In the genomic region with DNA sequence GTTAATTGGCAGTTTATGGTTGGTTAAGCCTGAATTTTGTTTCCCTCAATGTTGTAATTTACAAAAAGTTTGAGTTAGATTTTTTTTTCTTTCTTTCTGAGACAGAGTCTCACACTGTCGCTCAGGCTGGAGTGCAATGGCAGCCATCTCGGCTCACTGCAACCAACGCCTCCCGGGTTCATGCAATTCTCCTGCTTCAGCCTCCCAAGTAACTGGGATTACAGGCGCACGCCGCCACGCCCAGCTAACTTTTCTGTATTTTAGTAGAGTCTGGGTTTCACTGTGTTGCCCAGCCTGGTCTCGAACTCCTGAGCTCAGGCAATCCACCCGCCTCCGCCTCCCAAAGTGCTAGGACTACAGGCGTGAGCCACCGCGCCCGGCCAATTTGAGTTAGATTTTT, we compare ENCODE assay signal across 8 cellular contexts. TPM values are rescaled to one million over a fixed set of nuclear protein-coding genes. Genes with fewer than 3 reads are reported as not detected.
DNase-seq lines count a peak whose midpoint lies in the region; ATAC-seq and TF ChIP-seq lines count a peak whose summit lies in the region.

No MANE protein-coding gene starts in this region.

- H3K36me3 Mint-ChIP-seq in T-helper 2 cell treated with Interferon-gamma antibody and Interleukin-4, amounts not matched to agents 5 μg/mL and 100 μg/mL, for 36 hours (ENCODE audit: low read depth), result peaks cover 41% of the 10 kb centered on the region
- H3K36me3 Mint-ChIP-seq in glutamatergic neuron (ENCODE audit: unreplicated experiment), result no peaks in the 10 kb centered on the region
- peaks cover 5% of the 10 kb centered on the region for H3K36me3 Mint-ChIP-seq in stimulated activated effector memory CD8-positive, alpha-beta T cell treated with anti-CD3 and anti-CD28 coated beads, Interleukin-12 subunit alpha, Interleukin-12 subunit beta, amount 100 ng/mL, for 72 hours

- H3K4me3 ChIP-seq in WERI-Rb-1 (ENCODE audit: low read depth, low read length), result peak overlapping the region; percentile 74

- no peaks in the 10 kb centered on the region for H3K27me3 ChIP-seq in WERI-Rb-1 (ENCODE audit: insufficient read depth, low read depth, severe bottlenecking)

- ATAC-seq in stimulated activated effector memory CD8-positive, alpha-beta T cell treated with anti-CD3 and anti-CD28 coated beads, Interleukin-12 subunit alpha, Interleukin-12 subunit beta, amount 100 ng/mL, for 72 hours, result no peak

- peaks cover 3% of the 10 kb centered on the region for H3K27me3 Mint-ChIP-seq in T-helper 2 cell treated with Interferon-gamma antibody and Interleukin-4, amounts not matched to agents 5 μg/mL and 100 μg/mL, for 36 hours (ENCODE audit: low read depth)
- H3K27me3 Mint-ChIP-seq in glutamatergic neuron (ENCODE audit: unreplicated experiment), result peaks cover 4% of the 10 kb centered on the region

- TF ChIP-seq CTCF in WERI-Rb-1 (IDR thresholded peaks at IDR 0.05; ENCODE audit: low read depth, low read length) (no peak), glutamatergic neuron (IDR thresholded peaks at IDR 0.05; ENCODE audit: partially characterized antibody, unreplicated experiment) (no peak)

- DNase-seq in T-helper 2 cell treated with Interferon-gamma antibody and Interleukin-4, amounts not matched to agents 5 μg/mL and 100 μg/mL, for 36 hours (ENCODE audit: low spot score), result no peak
- DNase-seq in T-helper 2 cell (no peak), WERI-Rb-1 (no peak), glutamatergic neuron (no peak), NCI-H2029 treated with DMSO at 0.1 percent for 48 hours (lab: John Stamatoyannopoulos, UW) (no peak), middle frontal gyrus (ENCODE audit: extremely low spot score, low spot score) (no peak), cerebellar cortex (ENCODE audit: low spot score) (no peak)
- no peak for DNase-seq in stimulated activated effector memory CD8-positive, alpha-beta T cell treated with anti-CD3 and anti-CD28 coated beads, Interleukin-12 subunit alpha, Interleukin-12 subunit beta, amount 100 ng/mL, for 72 hours (ENCODE audit: low spot score in 2 of 2)

- H3K27ac ChIP-seq in WERI-Rb-1, result no peak overlapping the region

- peaks cover 21% of the 10 kb centered on the region for H3K4me1 Mint-ChIP-seq in T-helper 2 cell treated with Interferon-gamma antibody and Interleukin-4, amounts not matched to agents 5 μg/mL and 100 μg/mL, for 36 hours (ENCODE audit: low read depth)
- peaks cover 23% of the 10 kb centered on the region for H3K4me1 Mint-ChIP-seq in glutamatergic neuron (ENCODE audit: low read depth, unreplicated experiment)
- peaks cover 46% of the 10 kb centered on the region for H3K4me1 Mint-ChIP-seq in stimulated activated effector memory CD8-positive, alpha-beta T cell treated with anti-CD3 and anti-CD28 coated beads, Interleukin-12 subunit alpha, Interleukin-12 subunit beta, amount 100 ng/mL, for 72 hours

- no peaks in the 10 kb centered on the region; the same call in none of the 2 replicates for H3K36me3 ChIP-seq in WERI-Rb-1

- peaks cover 14% of the 10 kb centered on the region for H3K9me3 Mint-ChIP-seq in T-helper 2 cell treated with Interferon-gamma antibody and Interleukin-4, amounts not matched to agents 5 μg/mL and 100 μg/mL, for 36 hours
- peaks cover 2% of the 10 kb centered on the region for H3K9me3 Mint-ChIP-seq in glutamatergic neuron (ENCODE audit: unreplicated experiment)
- no peaks in the 10 kb centered on the region for H3K9me3 Mint-ChIP-seq in stimulated activated effector memory CD8-positive, alpha-beta T cell treated with anti-CD3 and anti-CD28 coated beads, Interleukin-12 subunit alpha, Interleukin-12 subunit beta, amount 100 ng/mL, for 72 hours

- H3K4me3 Mint-ChIP-seq in T-helper 2 cell treated with Interferon-gamma antibody and Interleukin-4, amounts not matched to agents 5 μg/mL and 100 μg/mL, for 36 hours, result peak overlapping the region; percentile 98
- H3K4me3 Mint-ChIP-seq in glutamatergic neuron (ENCODE audit: unreplicated experiment), result peak overlapping the region; percentile 98
- peak overlapping the region; percentile 92 for H3K4me3 Mint-ChIP-seq in stimulated activated effector memory CD8-positive, alpha-beta T cell treated with anti-CD3 and anti-CD28 coated beads, Interleukin-12 subunit alpha, Interleukin-12 subunit beta, amount 100 ng/mL, for 72 hours

- no peaks in the 10 kb centered on the region for H3K9me3 ChIP-seq in WERI-Rb-1 (ENCODE audit: severe bottlenecking)

- H3K27ac Mint-ChIP-seq in T-helper 2 cell treated with Interferon-gamma antibody and Interleukin-4, amounts not matched to agents 5 μg/mL and 100 μg/mL, for 36 hours, result peak overlapping the region; percentile 96
- H3K27ac Mint-ChIP-seq in glutamatergic neuron (ENCODE audit: unreplicated experiment), result peak overlapping the region; percentile 99
- peak overlapping the region; percentile 97 for H3K27ac Mint-ChIP-seq in stimulated activated effector memory CD8-positive, alpha-beta T cell treated with anti-CD3 and anti-CD28 coated beads, Interleukin-12 subunit alpha, Interleukin-12 subunit beta, amount 100 ng/mL, for 72 hours

RNA-seq across cellular contexts. Expression of a gene that starts 0.9 kb away (rescaled TPM):
- total RNA-seq in glutamatergic neuron (ENCODE audit: unreplicated experiment), result 9.6 TPM
